15 cellular contexts compared by ENCODE assay signal in the genomic region with DNA sequence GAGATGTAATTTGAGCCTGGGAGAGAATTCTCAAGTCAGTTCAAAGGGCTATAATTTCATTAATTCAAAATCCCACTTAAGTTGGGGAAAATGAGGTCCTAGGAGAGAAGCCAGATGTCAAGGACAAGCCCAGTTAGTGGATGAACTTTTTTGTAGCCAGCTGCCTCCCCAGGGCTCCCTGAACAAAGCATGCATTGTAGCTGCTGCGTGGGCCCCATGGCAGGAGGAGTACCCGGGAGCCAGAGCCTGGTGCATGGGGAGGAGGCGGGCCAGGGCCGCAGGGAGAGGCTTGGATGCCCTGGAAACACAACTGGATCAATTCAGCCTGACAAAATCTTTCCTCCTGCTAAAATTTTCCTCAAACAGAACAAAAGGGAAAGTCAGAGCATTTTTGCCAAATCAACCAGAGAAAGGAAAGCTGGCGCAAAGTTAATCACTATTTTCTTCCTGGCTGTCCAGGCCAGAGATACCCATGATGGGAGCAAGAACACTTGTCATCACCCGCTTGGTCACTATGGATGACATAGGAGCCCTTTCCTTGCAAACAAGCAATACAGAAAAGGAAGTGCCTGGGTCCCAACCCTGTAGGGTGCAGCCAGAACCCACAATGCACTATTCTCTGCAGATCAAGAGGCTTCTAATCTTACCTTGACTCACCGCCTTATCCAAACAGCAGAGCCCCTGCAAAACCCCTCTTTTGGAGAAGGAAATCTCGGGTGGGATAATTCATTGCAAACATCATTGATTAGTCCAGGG.
DNase-seq lines count a peak whose midpoint lies in the region; ATAC-seq and TF ChIP-seq lines count a peak whose summit lies in the region.
"Had no signal": no experiment of that assay in that cellular context is flagged by ENCODE, and none has a peak within 500 bp of the region (broad histone marks: within the 10 kb centered on the region; RNA-seq: fewer than 3 reads in every experiment).

No MANE protein-coding gene starts in this region.

- peak overlapping the region; percentile 64 for H3K27ac Mint-ChIP-seq in neural crest cell (ENCODE audit: unreplicated experiment)
- H3K27ac Mint-ChIP-seq: B cell had no signal

- 82% methylated on average over 8 of the region's 8 CpGs for WGBS in esophagus muscularis mucosa

- H3K36me3 ChIP-seq in esophagus muscularis mucosa = no peaks in the 10 kb centered on the region
- no peaks in the 10 kb centered on the region for H3K36me3 ChIP-seq in MM.1S (replicated peaks; ENCODE audit: insufficient read depth, low read length)
- H3K36me3 ChIP-seq: breast epithelium, sigmoid colon had no signal

- ATAC-seq in left colon = no peak
- ATAC-seq in GM21786 (IDR thresholded peaks at IDR 0.05; ENCODE audit: unreplicated experiment) = no peak

- TF ChIP-seq CTCF in esophagus muscularis mucosa (IDR thresholded peaks at IDR 0.05) (no peak), neural crest cell (conservative IDR thresholded peaks at IDR 0.05) (no peak), MM.1S (IDR thresholded peaks at IDR 0.05; ENCODE audit: low read length) (no peak), RWPE1 (conservative IDR thresholded peaks at IDR 0.05; ENCODE audit: low read depth) (no peak)

- no peak overlapping the region for H2AFZ ChIP-seq in MM.1S (ENCODE audit: low read length)

- H3K4me3 ChIP-seq in esophagus muscularis mucosa = no peak overlapping the region
- H3K4me3 ChIP-seq in MM.1S (ENCODE audit: low read length) = no peak overlapping the region
- H3K4me3 ChIP-seq: breast epithelium, sigmoid colon had no signal

- H3K27me3 ChIP-seq in esophagus muscularis mucosa (no peaks in the 10 kb centered on the region), MM.1S (replicated peaks; ENCODE audit: insufficient read depth, low read length) (no peaks in the 10 kb centered on the region)
- H3K27me3 ChIP-seq: breast epithelium, sigmoid colon had no signal

- H3K27ac ChIP-seq in esophagus muscularis mucosa (replicated peaks in 1 of 4) = no peak overlapping the region
- H3K27ac ChIP-seq in MM.1S (ENCODE audit: low read length) = no peak overlapping the region
- H3K27ac ChIP-seq in RWPE1 = no peak overlapping the region
- H3K27ac ChIP-seq: sigmoid colon had no signal

- DNase-seq in DMS 273 treated with DMSO at 0.1 percent for 48 hours (lab: John Stamatoyannopoulos, UW) (peak; percentile 21), NCI-H524 treated with DMSO at 0.1 percent for 48 hours (lab: John Stamatoyannopoulos, UW) (peak; percentile 96), esophagus muscularis mucosa (ENCODE audit: extremely low spot score) (peak; percentile 47), neural crest cell (ENCODE audit: low read depth, low spot score) (peak; percentile 43), left colon (no peak), MM.1S (no peak), RWPE1 (ENCODE audit: low spot score) (no peak)
- DNase-seq: NCI-H1092 treated with DMSO at 0.1 percent for 48 hours; NCI-H774; SHP77 treated with DMSO at 0.1 percent for 48 hours; sigmoid colon; stimulated activated CD4-positive, alpha-beta T cell treated with anti-CD3 and anti-CD28 coated beads, Interleukin-4, amount 100 ng/mL, for 24 hours had no signal

- H3K9me3 ChIP-seq in esophagus muscularis mucosa (no peaks in the 10 kb centered on the region), MM.1S (replicated peaks; ENCODE audit: insufficient read depth, low read length) (no peaks in the 10 kb centered on the region)
- H3K9me3 ChIP-seq: breast epithelium, sigmoid colon had no signal

- no peaks in the 10 kb centered on the region for H3K9me2 ChIP-seq in MM.1S (replicated peaks; ENCODE audit: insufficient read depth, low read length)

- H3K36me3 Mint-ChIP-seq in neural crest cell (ENCODE audit: low read depth) = no peaks in the 10 kb centered on the region

- H3K9ac ChIP-seq in MM.1S (ENCODE audit: low read length) = no peak overlapping the region

- H3K4me1 ChIP-seq in esophagus muscularis mucosa = peaks cover 4 to 25% (median 19%) of the 10 kb centered on the region in 4 donors
- peaks cover 4% of the 10 kb centered on the region; the same call in 1 of the 2 replicates for H3K4me1 ChIP-seq in MM.1S (ENCODE audit: low read length)

- TF ChIP-seq POLR2A in esophagus muscularis mucosa (IDR thresholded peaks at IDR 0.05; ENCODE audit: low read depth) = no peak

- no peaks in the 10 kb centered on the region for H3K79me2 ChIP-seq in MM.1S (ENCODE audit: low read length)

- POLR2A ChIA-PET in RWPE1 (lab: Yijun Ruan, JAX; ENCODE audit: low non-redundant PET) = no interaction called here

- H3K4me2 ChIP-seq in MM.1S (ENCODE audit: low read depth, low read length) = no peak overlapping the region

- intact Hi-C loops in esophagus muscularis mucosa (cut with DNase I) (no loop called here), left colon (cut with DNase I, micrococcal nuclease) (no loop called here)

- TF ChIP-seq EP300 in esophagus muscularis mucosa (IDR thresholded peaks at IDR 0.05) = no peak

- H4K20me1 ChIP-seq in MM.1S (ENCODE audit: insufficient read depth, low read length) = no peaks in the 10 kb centered on the region

- peak overlapping the region; percentile 21 for H3K4me3 Mint-ChIP-seq in neural crest cell
- H3K4me3 Mint-ChIP-seq: B cell had no signal

- peaks cover 58% of the 10 kb centered on the region for H3K4me1 Mint-ChIP-seq in neural crest cell

- H3F3A ChIP-seq in MM.1S (ENCODE audit: insufficient read depth, low read length) = no peaks in the 10 kb centered on the region

- CTCF ChIA-PET in RWPE1 (lab: Yijun Ruan, JAX) = no interaction called here

- peaks cover 5% of the 10 kb centered on the region for H3K27me3 Mint-ChIP-seq in neural crest cell (ENCODE audit: low read depth)

- H3K9me3 Mint-ChIP-seq in neural crest cell = no peaks in the 10 kb centered on the region

Comparison
In these comparisons a context has a peak if more than half of its experiments do, and no peak if none do; other contexts are left out.
1. DNase-seq: peak in DMS 273 treated with DMSO at 0.1 percent for 48 hours (single experiment), NCI-H524 treated with DMSO at 0.1 percent for 48 hours (single experiment), esophagus muscularis mucosa (single experiment) and neural crest cell (single experiment); none in left colon (0 of 2), MM.1S (single experiment) and RWPE1 (single experiment).